Comparison of ENCODE assay signal across 27 cellular contexts in genomic region chr1:106189780-106190179, GRCh38.
"Had no signal": no experiment of that assay in that cellular context is flagged by ENCODE, and none has a peak within 500 bp of the region (broad histone marks: within the 10 kb centered on the region; RNA-seq: fewer than 3 reads in every experiment).

No MANE protein-coding gene starts in this region.

- H3K4me3 ChIP-seq: cardiac muscle cell, K562, Peyer's patch, SJSA1 had no signal

- H3K27me3 Mint-ChIP-seq: activated B cell treated with CpG ODN at 0.5 μM for 24 hours; activated CD4-positive, alpha-beta T cell treated with anti-CD3 and anti-CD28 coated beads, Interleukin-2, amount 10 ng/mL, durations not matched to agents 24 days and 14 days; activated CD8-positive, alpha-beta memory T cell treated with anti-CD3 and anti-CD28 coated beads, Interleukin-2, amount 10 ng/mL, durations not matched to agents 7 days and 5 days; activated naive CD8-positive, alpha-beta T cell; activated T-cell treated with anti-CD3 and anti-CD28 coated beads, Interleukin-2, amount 50 U/mL, for 24 hours had no signal

- H3K36me3 Mint-ChIP-seq: activated CD8-positive, alpha-beta memory T cell treated with anti-CD3 and anti-CD28 coated beads, Interleukin-2, amount 10 ng/mL, durations not matched to agents 7 days and 5 days; activated naive CD8-positive, alpha-beta T cell had no signal

- H3K4me1 Mint-ChIP-seq: activated B cell treated with CpG ODN at 0.5 μM for 24 hours; activated CD4-positive, alpha-beta T cell treated with anti-CD3 and anti-CD28 coated beads, Interleukin-2, amount 10 ng/mL, durations not matched to agents 24 days and 14 days; activated CD8-positive, alpha-beta memory T cell treated with anti-CD3 and anti-CD28 coated beads, Interleukin-2, amount 10 ng/mL, durations not matched to agents 7 days and 5 days had no signal

- H3K27ac Mint-ChIP-seq: activated B cell treated with CpG ODN at 0.5 μM for 24 hours; activated CD4-positive, alpha-beta T cell treated with anti-CD3 and anti-CD28 coated beads, Interleukin-2, amount 10 ng/mL, durations not matched to agents 24 days and 14 days; activated CD8-positive, alpha-beta memory T cell treated with anti-CD3 and anti-CD28 coated beads, Interleukin-2, amount 10 ng/mL, durations not matched to agents 7 days and 5 days; activated naive CD4-positive, alpha-beta T cell treated with anti-CD3 and anti-CD28 coated beads for 36 hours; activated naive CD8-positive, alpha-beta T cell; activated T-cell treated with anti-CD3 and anti-CD28 coated beads, Interleukin-2, amount 50 U/mL, for 24 hours; activated T-helper 1 cell treated with anti-CD3 and anti-CD28 coated beads, Interleukin-12 subunit alpha, Interleukin-12 subunit beta, Interleukin-2, Interleukin-4 antibody, amounts not matched to agents 30 ng/mL and 10 ng/mL and 1 ng/mL, durations not matched to agents 14 hours and 24 hours and 36 hours; T-helper 1 cell treated with Interleukin-12 subunit alpha and Interleukin-12 subunit beta and Interleukin-4 antibody, amounts not matched to agents 30 μg/mL and 1 μg/mL, for 36 hours had no signal

- H3K27me3 ChIP-seq: brain microvascular endothelial cell, cardiac muscle cell, Peyer's patch, SJSA1 had no signal

- H3K4me3 Mint-ChIP-seq: activated B cell treated with CpG ODN at 0.5 μM for 24 hours; activated CD4-positive, alpha-beta T cell treated with anti-CD3 and anti-CD28 coated beads, Interleukin-2, amount 10 ng/mL, durations not matched to agents 24 days and 14 days; activated CD8-positive, alpha-beta memory T cell treated with anti-CD3 and anti-CD28 coated beads, Interleukin-2, amount 10 ng/mL, durations not matched to agents 7 days and 5 days; activated naive CD4-positive, alpha-beta T cell treated with anti-CD3 and anti-CD28 coated beads for 36 hours; activated naive CD8-positive, alpha-beta T cell; activated T-cell treated with anti-CD3 and anti-CD28 coated beads, Interleukin-2, amount 50 U/mL, for 24 hours; activated T-helper 1 cell treated with anti-CD3 and anti-CD28 coated beads, Interleukin-12 subunit alpha, Interleukin-12 subunit beta, Interleukin-2, Interleukin-4 antibody, amounts not matched to agents 30 ng/mL and 10 ng/mL and 1 ng/mL, durations not matched to agents 14 hours and 24 hours and 36 hours; T-helper 1 cell treated with Interleukin-12 subunit alpha and Interleukin-12 subunit beta and Interleukin-4 antibody, amounts not matched to agents 30 μg/mL and 1 μg/mL, for 36 hours had no signal

- H3K36me3 ChIP-seq: brain microvascular endothelial cell, cardiac muscle cell, Peyer's patch, SJSA1 had no signal

- DNase-seq: activated B cell treated with CpG ODN at 0.5 μM for 24 hours; activated CD4-positive, alpha-beta T cell treated with anti-CD3 and anti-CD28 coated beads for 1 hour; activated CD4-positive, alpha-beta T cell treated with anti-CD3 and anti-CD28 coated beads, Interleukin-2, amount 10 ng/mL, durations not matched to agents 24 days and 14 days; activated CD4-positive, alpha-beta T cell treated with anti-CD3 and anti-CD28 coated beads, Interleukin-2, amount 50 U/mL, for 48 hours; activated CD8-positive, alpha-beta memory T cell treated with anti-CD3 and anti-CD28 coated beads, Interleukin-2, amount 10 ng/mL, durations not matched to agents 7 days and 5 days; activated effector memory CD4-positive, alpha-beta T cell treated with Interleukin-2 at 50 U/mL for 16 hours; activated naive CD4-positive, alpha-beta T cell treated with anti-CD3 and anti-CD28 coated beads for 36 hours; activated T-cell treated with anti-CD3 and anti-CD28 coated beads, Interleukin-2, amount 50 U/mL, for 24 hours; brain microvascular endothelial cell; Karpas-422; NCI-H1048; NCI-H146; NCI-H187 treated with DMSO at 0.1 percent for 48 hours; NCI-H2081 treated with DMSO at 0.1 percent for 48 hours; NCI-H446; NCI-H524 treated with DMSO at 0.1 percent for 48 hours; NCI-H748 treated with DMSO at 0.1 percent for 48 hours; OCI-M1; Peyer's patch; SHP77 had no signal

- ATAC-seq: activated CD8-positive, alpha-beta memory T cell treated with anti-CD3 and anti-CD28 coated beads, Interleukin-2, amount 10 ng/mL, durations not matched to agents 7 days and 5 days; K562; SK-N-SH treated with all-trans-retinoic acid at 6 μM for 48 hours had no signal

- H3K4me1 ChIP-seq: Peyer's patch, SJSA1 had no signal

- H3K27ac ChIP-seq: brain microvascular endothelial cell, cardiac muscle cell, Peyer's patch, SJSA1 had no signal
